9 cellular contexts compared by ENCODE assay signal in the genomic region with DNA sequence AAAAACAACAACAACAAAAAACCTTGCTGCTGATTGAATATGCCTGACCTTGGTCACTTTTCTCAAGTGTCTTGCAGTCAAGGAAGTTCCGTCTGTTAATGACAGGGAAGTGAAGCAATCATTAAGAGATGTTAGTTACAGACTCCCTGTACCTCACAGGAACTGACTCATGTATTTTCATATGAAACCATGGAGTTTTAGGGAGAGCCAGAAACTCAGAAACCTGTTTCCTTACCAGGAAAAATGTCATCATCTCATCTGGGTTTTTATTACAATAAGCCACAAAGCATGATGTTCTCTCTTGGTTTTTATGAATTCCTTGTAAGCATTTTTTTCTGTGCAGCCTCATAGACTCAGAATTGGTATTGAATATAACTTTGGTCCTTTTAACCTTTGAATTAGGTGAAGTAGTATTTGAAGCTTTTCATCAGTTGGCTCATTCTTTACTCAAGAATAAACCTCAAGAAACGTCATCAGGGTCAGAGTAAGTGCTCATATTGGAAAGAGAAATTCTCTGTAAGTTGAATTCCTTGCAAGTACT. TPM values are rescaled to one million over a fixed set of nuclear protein-coding genes. Genes with fewer than 3 reads are reported as not detected.
A peak's percentile ranks its signal among the peaks of the same experiment; 100 is the strongest.
DNase-seq lines count a peak whose midpoint lies in the region; ATAC-seq and TF ChIP-seq lines count a peak whose summit lies in the region.
"Had no signal": no experiment of that assay in that cellular context is flagged by ENCODE, and none has a peak within 500 bp of the region (broad histone marks: within the 10 kb centered on the region; RNA-seq: fewer than 3 reads in every experiment).

No MANE protein-coding gene starts in this region.

- CTCF ChIA-PET in AG04450 (lab: Charles Lee), result interaction anchor here (0.7 to 0.8 kb wide), 2 partner anchors 91 to 111 kb away, joined by 3 read pairs; no protein-coding TSS in a partner anchor

- H3K9me3 ChIP-seq in AG04450 (ENCODE audit: control insufficient read depth, insufficient read depth, low read length), result no peaks in the 10 kb centered on the region
- H3K9me3 ChIP-seq in breast epithelium, result no peaks in the 10 kb centered on the region
- no peaks in the 10 kb centered on the region for H3K9me3 ChIP-seq in right lobe of liver

- no peaks in the 10 kb centered on the region for H3K36me3 ChIP-seq in breast epithelium
- H3K36me3 ChIP-seq in right lobe of liver, result no peaks in the 10 kb centered on the region

- DNase-seq in AG04450 (ENCODE audit: low read depth, low spot score) (no peak), MV-4-11 (lab: John Stamatoyannopoulos, UW) (peak; percentile 98), breast epithelium (ENCODE audit: low spot score in 2 of 2) (no peak), right lobe of liver (no peak), HK-2 (ENCODE audit: unreplicated experiment) (no peak)
- no peak for DNase-seq in stimulated activated CD4-positive, alpha-beta T cell treated with anti-CD3 and anti-CD28 coated beads, Interleukin-2, amount 100 ng/mL, for 48 hours
- DNase-seq: NCI-H1436 treated with DMSO at 0.1 percent for 48 hours had no signal

- TF ChIP-seq CTCF in AG04450 (IDR thresholded peaks at IDR 0.05; ENCODE audit: low read depth, low read length) (no peak), breast epithelium (IDR thresholded peaks at IDR 0.05) (no peak), right lobe of liver (IDR thresholded peaks at IDR 0.05) (no peak)

- peak; percentile 60 to 80 (median 74) for ATAC-seq in right lobe of liver
- ATAC-seq in HG02678 (IDR thresholded peaks at IDR 0.05; ENCODE audit: unreplicated experiment), result no peak
- no peak for ATAC-seq in HG03457 (IDR thresholded peaks at IDR 0.05; ENCODE audit: unreplicated experiment)

- 20% methylated on average over 2 of the region's 2 CpGs for WGBS in right lobe of liver (ENCODE audit: insufficient coverage, low coverage, low lambda C conversion rate, missing lambda C conversion rate)

- POLR2A ChIA-PET in AG04450 (lab: Yijun Ruan, JAX), result interaction anchor here (0.8 kb wide), 1 partner anchor 10 kb away, joined by 4 read pairs; a partner anchor contains a TSS

- intact Hi-C loops in breast epithelium (cut with DNase I; ENCODE audit: low total_unique reads) (no loop called here), right lobe of liver (cut with DNase I) (no loop called here)

- H3K27me3 ChIP-seq in AG04450 (ENCODE audit: control insufficient read depth, insufficient read depth, low read length) (no peaks in the 10 kb centered on the region), breast epithelium (no peaks in the 10 kb centered on the region), right lobe of liver (no peaks in the 10 kb centered on the region)

- TF ChIP-seq POLR2A in breast epithelium (IDR thresholded peaks at IDR 0.05) (no peak), right lobe of liver (IDR thresholded peaks at IDR 0.05) (no peak)

- H3K27ac ChIP-seq in AG04450 (ENCODE audit: low read depth, low read length), result peak overlapping the region; percentile 90
- H3K27ac ChIP-seq in breast epithelium, result peak overlapping the region; percentile 60 to 75
- H3K27ac ChIP-seq in right lobe of liver, result peak overlapping the region in 1 of 3 donors; percentile 24

- H3K4me1 ChIP-seq in breast epithelium (peaks cover 2 to 5% of the 10 kb centered on the region in 2 donors), right lobe of liver (peaks cover 0 to 18% (median 3%) of the 10 kb centered on the region in 4 donors)

- H3K4me3 ChIP-seq in AG04450 (ENCODE audit: low read depth, low read length) (no peak overlapping the region), breast epithelium (no peak overlapping the region), right lobe of liver (no peak overlapping the region)

RNA-seq across cellular contexts. Expression of a gene that starts 10.3 kb away (rescaled TPM):
- 32.3 and 41.1 TPM in 2 replicates for polyA plus RNA-seq in AG04450 (2011; rRNA removed)
- polyA minus RNA-seq in AG04450 (2011; rRNA and poly(A)+ RNA removed), result 17.9 and 19.1 TPM in 2 replicates
- total RNA-seq in breast epithelium, result 10 to 100 TPM; 42.6 to 54.6 (median 50.9) TPM
- total RNA-seq in right lobe of liver, result 100 to 1,000 TPM in 1 of 6 experiments, 10 to 100 TPM in 5; 32.4 to 102 (median 37.9) TPM

RNA-seq across cellular contexts. Expression of a gene that starts 10.7 kb away (rescaled TPM):
- 11.3 and 12.0 TPM in 2 replicates for polyA plus RNA-seq in AG04450 (2011; rRNA removed)
- 30.8 and 36.5 TPM in 2 replicates for polyA minus RNA-seq in AG04450 (2011; rRNA and poly(A)+ RNA removed)
- total RNA-seq in breast epithelium (10 to 100 TPM; 22.7 to 43.8 (median 26.2) TPM), right lobe of liver (10 to 100 TPM; 10.3 to 15.1 (median 13.8) TPM)

Comparison
In these comparisons a context has a peak if more than half of its experiments do, and no peak if none do; other contexts are left out.
1. ATAC-seq: peak in right lobe of liver (4 of 4); none in HG02678 (single experiment) and HG03457 (single experiment).